8 cellular contexts compared by ENCODE assay signal in genomic region chr17:35088911-35089845, GRCh38. TPM values are rescaled to one million over a fixed set of nuclear protein-coding genes. Genes with fewer than 3 reads are reported as not detected.
A peak's percentile ranks its signal among the peaks of the same experiment; 100 is the strongest.
DNase-seq lines count a peak whose midpoint lies in the region; ATAC-seq and TF ChIP-seq lines count a peak whose summit lies in the region.

No MANE protein-coding gene starts in this region.

- H3K4me1 ChIP-seq in lung (ENCODE audit: control insufficient read depth in 2 of 2, insufficient read depth in 2 of 2, low read length in 2 of 2), result peaks cover 0 to 2% of the 10 kb centered on the region in 2 donors

- H3K4me3 ChIP-seq in lung, result peak overlapping the region; percentile 96

- peak overlapping the region; percentile 86 to 94 for H3K27ac ChIP-seq in lung (ENCODE audit: low read depth in 1 of 2, low read length in 1 of 2)

- peaks cover 52% of the 10 kb centered on the region for H3K4me1 Mint-ChIP-seq in activated CD4-positive, alpha-beta memory T cell treated with anti-CD3 and anti-CD28 coated beads, Interleukin-2, amount 10 ng/mL, durations not matched to agents 7 days and 5 days

- peaks cover 0 to 1% of the 10 kb centered on the region in 2 donors for H3K36me3 ChIP-seq in lung (ENCODE audit: control insufficient read depth in 2 of 2, insufficient read depth in 2 of 2, low read length in 2 of 2)

- POLR2A ChIA-PET in activated CD4-positive, alpha-beta memory T cell treated with anti-CD3 and anti-CD28 coated beads, Interleukin-2, amount 10 ng/mL, durations not matched to agents 7 days and 5 days (lab: Charles Lee), result interaction anchor here (0.6 to 10.7 kb wide), 36 partner anchors 9 to 448 kb away, joined by 3 to 164 read pairs (median 5); partner anchors contain the start of genes CCT6B, LIG3, RAD51D and RFFL

- DNase-seq in CD1c-positive myeloid dendritic cell (ENCODE audit: extremely low spot score) (peak; percentile 95), NCI-H748 (lab: John Stamatoyannopoulos, UW; ENCODE audit: unreplicated experiment) (peak; percentile 92), ecto neural progenitor cell (ENCODE audit: low spot score) (peak; percentile 95), lung (ENCODE audit: low spot score) (peak; percentile 83)
- DNase-seq in activated CD4-positive, alpha-beta memory T cell treated with anti-CD3 and anti-CD28 coated beads, Interleukin-2, amount 10 ng/mL, durations not matched to agents 7 days and 5 days, result peak; percentile 93
- DNase-seq in stimulated activated CD4-positive, alpha-beta T cell treated with anti-CD3 and anti-CD28 coated beads, TNF-alpha, amount 100 ng/mL, for 48 hours (ENCODE audit: low read depth in 3 of 3), result peak; percentile 77 to 86 (median 81)

- no peaks in the 10 kb centered on the region for H3K27me3 ChIP-seq in lung (ENCODE audit: control insufficient read depth, insufficient read depth)

- peak overlapping the region; percentile 89 for H3K4me3 Mint-ChIP-seq in activated CD4-positive, alpha-beta memory T cell treated with anti-CD3 and anti-CD28 coated beads, Interleukin-2, amount 10 ng/mL, durations not matched to agents 7 days and 5 days

- CTCF ChIA-PET in activated CD4-positive, alpha-beta memory T cell treated with anti-CD3 and anti-CD28 coated beads, Interleukin-2, amount 10 ng/mL, durations not matched to agents 7 days and 5 days (lab: Charles Lee), result interaction anchor here (0.6 to 3.3 kb wide), 34 partner anchors 9 to 838 kb away, joined by 3 to 41 read pairs (median 5); partner anchors contain the start of genes LIG3, RAD51D and RFFL

- peak overlapping the region; percentile 90 for H3K27ac Mint-ChIP-seq in activated CD4-positive, alpha-beta memory T cell treated with anti-CD3 and anti-CD28 coated beads, Interleukin-2, amount 10 ng/mL, durations not matched to agents 7 days and 5 days

- ATAC-seq in GM19324 (IDR thresholded peaks at IDR 0.05; ENCODE audit: low FRiP score, unreplicated experiment) (peak; percentile 82), HG03442 (IDR thresholded peaks at IDR 0.05; ENCODE audit: unreplicated experiment) (peak; percentile 84), lung (ENCODE audit: insufficient read depth, low FRiP score) (peak; percentile 98)

- no peaks in the 10 kb centered on the region for H3K27me3 Mint-ChIP-seq in activated CD4-positive, alpha-beta memory T cell treated with anti-CD3 and anti-CD28 coated beads, Interleukin-2, amount 10 ng/mL, durations not matched to agents 7 days and 5 days

- H3K36me3 Mint-ChIP-seq in activated CD4-positive, alpha-beta memory T cell treated with anti-CD3 and anti-CD28 coated beads, Interleukin-2, amount 10 ng/mL, durations not matched to agents 7 days and 5 days (ENCODE audit: low read depth), result peaks cover 9% of the 10 kb centered on the region

- 2 to 3% methylated on average over 26 to 91 of the region's 92 CpGs for WGBS in lung, 2 donors

- peak; percentile 80 for TF ChIP-seq CTCF in lung (IDR thresholded peaks at IDR 0.05; ENCODE audit: control extremely low read depth, extremely low read depth)

- H3K9me3 Mint-ChIP-seq in activated CD4-positive, alpha-beta memory T cell treated with anti-CD3 and anti-CD28 coated beads, Interleukin-2, amount 10 ng/mL, durations not matched to agents 7 days and 5 days, result no peaks in the 10 kb centered on the region

- H3K9me3 ChIP-seq in lung (ENCODE audit: control insufficient read depth in 2 of 2, insufficient read depth in 1 of 2, low read length in 1 of 2), result no peaks in the 10 kb centered on the region

RNA-seq across cellular contexts. Expression of gene RFFL, which starts 25.7 kb away (rescaled TPM):
- total RNA-seq in activated CD4-positive, alpha-beta memory T cell treated with anti-CD3 and anti-CD28 coated beads, Interleukin-2, amount 10 ng/mL, durations not matched to agents 7 days and 5 days, result 10 to 100 TPM; 47.3 to 53.9 TPM
- 10 to 100 TPM; 18.4 to 38.1 TPM for total RNA-seq in lung
- 10 to 100 TPM in 1 of 2 donors, 1 to 10 TPM in 1; 5.8 to 25.4 TPM for polyA plus RNA-seq in lung

RNA-seq across cellular contexts. Expression of gene RAD51D, which starts 30.5 kb away (rescaled TPM):
- 10 to 100 TPM; 25.6 to 25.9 TPM for total RNA-seq in activated CD4-positive, alpha-beta memory T cell treated with anti-CD3 and anti-CD28 coated beads, Interleukin-2, amount 10 ng/mL, durations not matched to agents 7 days and 5 days
- 10 to 100 TPM in 1 of 2 donors, 1 to 10 TPM in 1; 8.8 to 17.4 TPM for total RNA-seq in lung
- 1 to 10 TPM; 5.0 to 8.9 TPM for polyA plus RNA-seq in lung

RNA-seq across cellular contexts. Expression of gene FNDC8, which starts 32.2 kb away (rescaled TPM):
- not detected for total RNA-seq in activated CD4-positive, alpha-beta memory T cell treated with anti-CD3 and anti-CD28 coated beads, Interleukin-2, amount 10 ng/mL, durations not matched to agents 7 days and 5 days
- not detected for total RNA-seq in lung
- not detected for polyA plus RNA-seq in lung

RNA-seq across cellular contexts. Expression of gene NLE1, which starts 52.9 kb away (rescaled TPM):
- total RNA-seq in activated CD4-positive, alpha-beta memory T cell treated with anti-CD3 and anti-CD28 coated beads, Interleukin-2, amount 10 ng/mL, durations not matched to agents 7 days and 5 days, result 10 to 100 TPM; 13.4 to 14.0 TPM
- total RNA-seq in lung, result 10 to 100 TPM in 1 of 2 donors, 1 to 10 TPM in 1; 7.7 to 15.2 TPM
- polyA plus RNA-seq in lung, result 10 to 100 TPM in 1 of 2 donors, 1 to 10 TPM in 1; 6.8 to 10.6 TPM

RNA-seq across cellular contexts. Expression of gene UNC45B, which starts 58.4 kb away (rescaled TPM):
- under 1 TPM; 0.18 to 0.25 TPM for total RNA-seq in activated CD4-positive, alpha-beta memory T cell treated with anti-CD3 and anti-CD28 coated beads, Interleukin-2, amount 10 ng/mL, durations not matched to agents 7 days and 5 days
- total RNA-seq in lung, result 1 to 10 TPM in 1 of 2 donors, under 1 TPM in 1; 0.43 to 1.6 TPM
- polyA plus RNA-seq in lung, result under 1 TPM; 0.06 to 0.16 TPM

Comparison
In these comparisons a context has a peak if more than half of its experiments do, and no peak if none do; other contexts are left out.
1. Peak in every context shown above with its lines: DNase-seq, ATAC-seq, H3K4me3 ChIP-seq and H3K27ac ChIP-seq.